1 cellular context compared by ENCODE assay signal in the genomic region with DNA sequence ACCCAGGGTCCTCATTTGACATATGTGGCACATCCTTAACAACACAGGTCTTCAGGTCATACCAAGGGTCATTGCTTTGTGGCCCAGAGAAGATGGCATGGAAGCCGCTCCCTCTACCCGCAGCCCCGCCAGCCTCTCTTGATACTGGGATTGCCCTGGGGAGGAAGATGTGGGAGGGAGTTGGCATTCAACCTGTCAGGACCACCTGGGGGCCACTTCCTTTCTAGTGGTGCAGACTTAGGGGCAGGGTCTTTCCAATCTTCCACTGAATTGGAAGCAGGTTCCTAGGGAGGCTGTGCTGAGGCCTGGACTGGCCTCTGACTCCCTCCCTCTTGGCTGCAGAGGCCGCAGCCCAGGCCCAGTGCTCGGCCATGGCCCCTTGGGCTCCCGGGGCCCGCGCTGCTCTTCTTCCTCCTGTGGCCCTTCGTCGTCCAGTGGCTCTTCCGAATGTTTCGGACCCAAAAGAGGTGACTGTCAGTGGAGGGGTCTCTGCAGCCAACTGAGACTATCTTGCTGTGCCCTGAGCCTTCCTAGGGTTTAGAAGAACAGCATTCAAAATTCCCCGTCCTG.
TF ChIP-seq lines count a peak whose summit lies in the region.

No MANE protein-coding gene starts in this region.

TF ChIP-seq in GM12878, 131 proteins besides CTCF, POLR2A, EP300 and RAD21:
- TF ChIP-seq ZZZ3 (IDR thresholded peaks at IDR 0.05; ENCODE audit: control insufficient read depth, insufficient read length, low read depth) = no peak
- no peak for TF ChIP-seq JUNB (IDR thresholded peaks at IDR 0.05)
- no peak for TF ChIP-seq CREM (IDR thresholded peaks at IDR 0.05; ENCODE audit: low read depth)
- no peak for TF ChIP-seq SPI1 (IDR thresholded peaks at IDR 0.05; ENCODE audit: borderline replicate concordance, insufficient read depth, low read depth, low read length)
